25 cellular contexts compared by ENCODE assay signal in genomic region chr5:101686541-101686940, GRCh38.
"Had no signal": no experiment of that assay in that cellular context is flagged by ENCODE, and none has a peak within 500 bp of the region (broad histone marks: within the 10 kb centered on the region; RNA-seq: fewer than 3 reads in every experiment).

No MANE protein-coding gene starts in this region.

- H3K27me3 ChIP-seq: ascending aorta had no signal

- ATAC-seq: activated CD4-positive, CD25-positive, alpha-beta regulatory T cell treated with anti-CD3 and anti-CD28 coated beads, Interleukin-2, amount 50 U/mL, for 24 hours; activated CD8-positive, alpha-beta T cell treated with anti-CD3 and anti-CD28 coated beads, Interleukin-2, amount 10 ng/mL, durations not matched to agents 7 days and 5 days; Panc1; Right ventricle myocardium inferior; T-cell had no signal

- H3K4me1 ChIP-seq: ascending aorta had no signal

- H3K27ac ChIP-seq: ascending aorta, SK-N-MC, WERI-Rb-1 had no signal

- DNase-seq: activated CD4-positive, alpha-beta T cell treated with anti-CD3 and anti-CD28 coated beads for 48 hours; activated CD4-positive, alpha-beta T cell treated with anti-CD3 and anti-CD28 coated beads, Interleukin-2, amount 50 U/mL, for 4 hours; activated CD8-positive, alpha-beta memory T cell treated with anti-CD3 and anti-CD28 coated beads, Interleukin-2, amount 50 U/mL, for 48 hours; activated CD8-positive, alpha-beta T cell treated with anti-CD3 and anti-CD28 coated beads, Interleukin-2, amount 10 ng/mL, durations not matched to agents 7 days and 5 days; activated naive CD4-positive, alpha-beta T cell treated with anti-CD3 and anti-CD28 coated beads, Interleukin-2, amount 50 U/mL, for 16 hours; activated naive CD8-positive, alpha-beta T cell treated with anti-CD3 and anti-CD28 coated beads, Interleukin-2, amount 10 ng/mL, durations not matched to agents 7 days and 5 days; activated T-cell treated with anti-CD3 and anti-CD28 coated beads, Interleukin-2, amount 50 U/mL, for 1 hour; NCI-H1048; NCI-H1930; NCI-H2171; NCI-H2227 treated with DMSO at 0.1 percent for 48 hours; NCI-H446 treated with DMSO at 0.1 percent for 48 hours; NCI-H524 treated with DMSO at 0.1 percent for 48 hours; NCI-H82; OCI-M1; RPMI8226; T-cell; T-helper 2 cell; T1000; WERI-Rb-1 had no signal

- H3K36me3 ChIP-seq: ascending aorta, WERI-Rb-1 had no signal

- H3K9me3 ChIP-seq: ascending aorta had no signal

- H3K4me3 ChIP-seq: ascending aorta, SK-N-MC had no signal
